1 cellular context compared by ENCODE assay signal in the genomic region with DNA sequence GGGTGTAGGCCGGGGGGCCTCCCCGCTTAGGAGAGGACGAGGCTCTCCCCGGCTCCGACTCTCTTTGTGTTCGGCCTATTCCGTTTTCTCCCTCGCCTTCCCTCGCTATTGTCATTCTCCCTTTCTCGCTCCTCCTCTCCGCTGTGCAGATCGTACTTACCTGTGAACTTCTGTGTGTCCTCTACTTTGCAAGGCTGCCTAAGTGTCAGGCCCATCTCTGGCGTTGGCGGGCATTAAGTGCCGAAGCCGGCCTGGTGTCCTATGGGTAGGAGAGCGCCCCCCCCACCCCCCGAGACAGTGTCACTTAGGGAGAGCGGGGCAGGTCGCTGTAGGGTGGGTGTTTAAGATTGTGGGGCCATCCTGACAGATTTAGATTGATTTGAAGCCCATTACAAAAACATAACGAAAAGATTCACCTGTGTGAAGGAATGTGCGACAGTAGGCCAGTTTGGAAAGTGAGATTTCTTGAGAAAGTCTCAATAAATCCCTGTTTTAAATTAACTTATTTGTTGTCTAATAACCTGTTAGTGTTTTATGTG.
TF ChIP-seq lines count a peak whose summit lies in the region.

No MANE protein-coding gene starts in this region.

TF ChIP-seq in HepG2, 621 proteins besides CTCF, POLR2A, EP300 and RAD21 (continued from another document):
- TF ChIP-seq, protein P1, sequence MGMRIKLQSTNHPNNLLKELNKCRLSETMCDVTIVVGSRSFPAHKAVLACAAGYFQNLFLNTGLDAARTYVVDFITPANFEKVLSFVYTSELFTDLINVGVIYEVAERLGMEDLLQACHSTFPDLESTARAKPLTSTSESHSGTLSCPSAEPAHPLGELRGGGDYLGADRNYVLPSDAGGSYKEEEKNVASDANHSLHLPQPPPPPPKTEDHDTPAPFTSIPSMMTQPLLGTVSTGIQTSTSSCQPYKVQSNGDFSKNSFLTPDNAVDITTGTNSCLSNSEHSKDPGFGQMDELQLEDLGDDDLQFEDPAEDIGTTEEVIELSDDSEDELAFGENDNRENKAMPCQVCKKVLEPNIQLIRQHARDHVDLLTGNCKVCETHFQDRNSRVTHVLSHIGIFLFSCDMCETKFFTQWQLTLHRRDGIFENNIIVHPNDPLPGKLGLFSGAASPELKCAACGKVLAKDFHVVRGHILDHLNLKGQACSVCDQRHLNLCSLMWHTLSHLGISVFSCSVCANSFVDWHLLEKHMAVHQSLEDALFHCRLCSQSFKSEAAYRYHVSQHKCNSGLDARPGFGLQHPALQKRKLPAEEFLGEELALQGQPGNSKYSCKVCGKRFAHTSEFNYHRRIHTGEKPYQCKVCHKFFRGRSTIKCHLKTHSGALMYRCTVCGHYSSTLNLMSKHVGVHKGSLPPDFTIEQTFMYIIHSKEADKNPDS (CRISPR knock-in tag; IDR thresholded peaks at IDR 0.05), result no peak
- TF ChIP-seq ZNF768 (CRISPR knock-in tag; IDR thresholded peaks at IDR 0.05) (no peak), ZNF232 (CRISPR knock-in tag; IDR thresholded peaks at IDR 0.05; ENCODE audit: borderline replicate concordance) (no peak), ASH2L (IDR thresholded peaks at IDR 0.05; ENCODE audit: insufficient read length, low read depth, low read length) (no peak), SIN3A (IDR thresholded peaks at IDR 0.05; ENCODE audit: borderline replicate concordance, low read depth, low read length) (0 out of 2 replicates have a peak, but pooled peaks have one; percentile 43), ETV6 (CRISPR knock-in tag; conservative IDR thresholded peaks at IDR 0.05) (0 out of 2 replicates have a peak, but pooled peaks have one; percentile 10), ZNF343 (CRISPR knock-in tag; IDR thresholded peaks at IDR 0.05) (no peak), SNRNP70 (IDR thresholded peaks at IDR 0.05; ENCODE audit: low read depth, low read length) (no peak), PAX8 (CRISPR knock-in tag; IDR thresholded peaks at IDR 0.05; ENCODE audit: borderline replicate concordance) (peak; percentile 24; the same call in 1 of the 2 replicates), ZNF570 (CRISPR knock-in tag; IDR thresholded peaks at IDR 0.05; ENCODE audit: borderline replicate concordance) (no peak), SNAI1 (CRISPR knock-in tag; IDR thresholded peaks at IDR 0.05; ENCODE audit: borderline replicate concordance) (no peak), MYNN (CRISPR knock-in tag; IDR thresholded peaks at IDR 0.05; ENCODE audit: low read depth) (no peak), ZNF382 (CRISPR knock-in tag; IDR thresholded peaks at IDR 0.05; ENCODE audit: borderline replicate concordance) (no peak), ZNF558 (CRISPR knock-in tag; IDR thresholded peaks at IDR 0.05; ENCODE audit: borderline replicate concordance) (no peak), ZFP62 (CRISPR knock-in tag; IDR thresholded peaks at IDR 0.05) (no peak), ZNF160 (CRISPR knock-in tag; IDR thresholded peaks at IDR 0.05) (no peak), ETV5 (CRISPR knock-in tag; IDR thresholded peaks at IDR 0.05; ENCODE audit: borderline replicate concordance) (no peak), ZNF446 (CRISPR knock-in tag; IDR thresholded peaks at IDR 0.05) (0 out of 2 replicates have a peak, but pooled peaks have one; percentile 1), ZNF180 (CRISPR knock-in tag; IDR thresholded peaks at IDR 0.05; ENCODE audit: borderline replicate concordance, low read depth) (no peak), ZNF772 (CRISPR knock-in tag; IDR thresholded peaks at IDR 0.05) (no peak), FOXC1 (CRISPR knock-in tag; IDR thresholded peaks at IDR 0.05; ENCODE audit: borderline replicate concordance) (0 out of 2 replicates have a peak, but pooled peaks have one; percentile 54), ZNF17 (CRISPR knock-in tag; IDR thresholded peaks at IDR 0.05) (no peak), ZNF557 (CRISPR knock-in tag; IDR thresholded peaks at IDR 0.05) (no peak), ZNF251 (CRISPR knock-in tag; IDR thresholded peaks at IDR 0.05) (0 out of 2 replicates have a peak, but pooled peaks have one; percentile 67), ZNF33A (CRISPR knock-in tag; IDR thresholded peaks at IDR 0.05; ENCODE audit: borderline replicate concordance) (no peak), ZIK1 (CRISPR knock-in tag; IDR thresholded peaks at IDR 0.05; ENCODE audit: borderline replicate concordance, low read depth) (0 out of 2 replicates have a peak, but pooled peaks have one; percentile 8), SAFB2 (CRISPR knock-in tag; IDR thresholded peaks at IDR 0.05; ENCODE audit: borderline replicate concordance, low read depth) (no peak)
- TF ChIP-seq, protein P2, sequence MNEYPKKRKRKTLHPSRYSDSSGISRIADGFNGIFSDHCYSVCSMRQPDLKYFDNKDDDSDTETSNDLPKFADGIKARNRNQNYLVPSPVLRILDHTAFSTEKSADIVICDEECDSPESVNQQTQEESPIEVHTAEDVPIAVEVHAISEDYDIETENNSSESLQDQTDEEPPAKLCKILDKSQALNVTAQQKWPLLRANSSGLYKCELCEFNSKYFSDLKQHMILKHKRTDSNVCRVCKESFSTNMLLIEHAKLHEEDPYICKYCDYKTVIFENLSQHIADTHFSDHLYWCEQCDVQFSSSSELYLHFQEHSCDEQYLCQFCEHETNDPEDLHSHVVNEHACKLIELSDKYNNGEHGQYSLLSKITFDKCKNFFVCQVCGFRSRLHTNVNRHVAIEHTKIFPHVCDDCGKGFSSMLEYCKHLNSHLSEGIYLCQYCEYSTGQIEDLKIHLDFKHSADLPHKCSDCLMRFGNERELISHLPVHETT (CRISPR knock-in tag; conservative IDR thresholded peaks at IDR 0.05), result no peak
- TF ChIP-seq, protein P3, sequence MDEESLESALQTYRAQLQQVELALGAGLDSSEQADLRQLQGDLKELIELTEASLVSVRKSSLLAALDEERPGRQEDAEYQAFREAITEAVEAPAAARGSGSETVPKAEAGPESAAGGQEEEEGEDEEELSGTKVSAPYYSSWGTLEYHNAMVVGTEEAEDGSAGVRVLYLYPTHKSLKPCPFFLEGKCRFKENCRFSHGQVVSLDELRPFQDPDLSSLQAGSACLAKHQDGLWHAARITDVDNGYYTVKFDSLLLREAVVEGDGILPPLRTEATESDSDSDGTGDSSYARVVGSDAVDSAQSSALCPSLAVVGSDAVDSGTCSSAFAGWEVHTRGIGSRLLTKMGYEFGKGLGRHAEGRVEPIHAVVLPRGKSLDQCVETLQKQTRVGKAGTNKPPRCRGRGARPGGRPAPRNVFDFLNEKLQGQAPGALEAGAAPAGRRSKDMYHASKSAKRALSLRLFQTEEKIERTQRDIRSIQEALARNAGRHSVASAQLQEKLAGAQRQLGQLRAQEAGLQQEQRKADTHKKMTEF (CRISPR knock-in tag; IDR thresholded peaks at IDR 0.05), result 0 out of 2 replicates have a peak, but pooled peaks have one; percentile 1
- TF ChIP-seq, protein P4, sequence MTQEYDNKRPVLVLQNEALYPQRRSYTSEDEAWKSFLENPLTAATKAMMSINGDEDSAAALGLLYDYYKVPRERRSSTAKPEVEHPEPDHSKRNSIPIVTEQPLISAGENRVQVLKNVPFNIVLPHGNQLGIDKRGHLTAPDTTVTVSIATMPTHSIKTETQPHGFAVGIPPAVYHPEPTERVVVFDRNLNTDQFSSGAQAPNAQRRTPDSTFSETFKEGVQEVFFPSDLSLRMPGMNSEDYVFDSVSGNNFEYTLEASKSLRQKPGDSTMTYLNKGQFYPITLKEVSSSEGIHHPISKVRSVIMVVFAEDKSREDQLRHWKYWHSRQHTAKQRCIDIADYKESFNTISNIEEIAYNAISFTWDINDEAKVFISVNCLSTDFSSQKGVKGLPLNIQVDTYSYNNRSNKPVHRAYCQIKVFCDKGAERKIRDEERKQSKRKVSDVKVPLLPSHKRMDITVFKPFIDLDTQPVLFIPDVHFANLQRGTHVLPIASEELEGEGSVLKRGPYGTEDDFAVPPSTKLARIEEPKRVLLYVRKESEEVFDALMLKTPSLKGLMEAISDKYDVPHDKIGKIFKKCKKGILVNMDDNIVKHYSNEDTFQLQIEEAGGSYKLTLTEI (CRISPR knock-in tag; conservative IDR thresholded peaks at IDR 0.05), result no peak
- TF ChIP-seq, protein P5, sequence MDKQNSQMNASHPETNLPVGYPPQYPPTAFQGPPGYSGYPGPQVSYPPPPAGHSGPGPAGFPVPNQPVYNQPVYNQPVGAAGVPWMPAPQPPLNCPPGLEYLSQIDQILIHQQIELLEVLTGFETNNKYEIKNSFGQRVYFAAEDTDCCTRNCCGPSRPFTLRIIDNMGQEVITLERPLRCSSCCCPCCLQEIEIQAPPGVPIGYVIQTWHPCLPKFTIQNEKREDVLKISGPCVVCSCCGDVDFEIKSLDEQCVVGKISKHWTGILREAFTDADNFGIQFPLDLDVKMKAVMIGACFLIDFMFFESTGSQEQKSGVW (CRISPR knock-in tag; IDR thresholded peaks at IDR 0.05; ENCODE audit: borderline replicate concordance), result no peak
- TF ChIP-seq, protein P6, sequence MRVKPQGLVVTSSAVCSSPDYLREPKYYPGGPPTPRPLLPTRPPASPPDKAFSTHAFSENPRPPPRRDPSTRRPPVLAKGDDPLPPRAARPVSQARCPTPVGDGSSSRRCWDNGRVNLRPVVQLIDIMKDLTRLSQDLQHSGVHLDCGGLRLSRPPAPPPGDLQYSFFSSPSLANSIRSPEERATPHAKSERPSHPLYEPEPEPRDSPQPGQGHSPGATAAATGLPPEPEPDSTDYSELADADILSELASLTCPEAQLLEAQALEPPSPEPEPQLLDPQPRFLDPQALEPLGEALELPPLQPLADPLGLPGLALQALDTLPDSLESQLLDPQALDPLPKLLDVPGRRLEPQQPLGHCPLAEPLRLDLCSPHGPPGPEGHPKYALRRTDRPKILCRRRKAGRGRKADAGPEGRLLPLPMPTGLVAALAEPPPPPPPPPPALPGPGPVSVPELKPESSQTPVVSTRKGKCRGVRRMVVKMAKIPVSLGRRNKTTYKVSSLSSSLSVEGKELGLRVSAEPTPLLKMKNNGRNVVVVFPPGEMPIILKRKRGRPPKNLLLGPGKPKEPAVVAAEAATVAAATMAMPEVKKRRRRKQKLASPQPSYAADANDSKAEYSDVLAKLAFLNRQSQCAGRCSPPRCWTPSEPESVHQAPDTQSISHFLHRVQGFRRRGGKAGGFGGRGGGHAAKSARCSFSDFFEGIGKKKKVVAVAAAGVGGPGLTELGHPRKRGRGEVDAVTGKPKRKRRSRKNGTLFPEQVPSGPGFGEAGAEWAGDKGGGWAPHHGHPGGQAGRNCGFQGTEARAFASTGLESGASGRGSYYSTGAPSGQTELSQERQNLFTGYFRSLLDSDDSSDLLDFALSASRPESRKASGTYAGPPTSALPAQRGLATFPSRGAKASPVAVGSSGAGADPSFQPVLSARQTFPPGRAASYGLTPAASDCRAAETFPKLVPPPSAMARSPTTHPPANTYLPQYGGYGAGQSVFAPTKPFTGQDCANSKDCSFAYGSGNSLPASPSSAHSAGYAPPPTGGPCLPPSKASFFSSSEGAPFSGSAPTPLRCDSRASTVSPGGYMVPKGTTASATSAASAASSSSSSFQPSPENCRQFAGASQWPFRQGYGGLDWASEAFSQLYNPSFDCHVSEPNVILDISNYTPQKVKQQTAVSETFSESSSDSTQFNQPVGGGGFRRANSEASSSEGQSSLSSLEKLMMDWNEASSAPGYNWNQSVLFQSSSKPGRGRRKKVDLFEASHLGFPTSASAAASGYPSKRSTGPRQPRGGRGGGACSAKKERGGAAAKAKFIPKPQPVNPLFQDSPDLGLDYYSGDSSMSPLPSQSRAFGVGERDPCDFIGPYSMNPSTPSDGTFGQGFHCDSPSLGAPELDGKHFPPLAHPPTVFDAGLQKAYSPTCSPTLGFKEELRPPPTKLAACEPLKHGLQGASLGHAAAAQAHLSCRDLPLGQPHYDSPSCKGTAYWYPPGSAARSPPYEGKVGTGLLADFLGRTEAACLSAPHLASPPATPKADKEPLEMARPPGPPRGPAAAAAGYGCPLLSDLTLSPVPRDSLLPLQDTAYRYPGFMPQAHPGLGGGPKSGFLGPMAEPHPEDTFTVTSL (CRISPR knock-in tag; IDR thresholded peaks at IDR 0.05; ENCODE audit: borderline replicate concordance), result no peak
- TF ChIP-seq, protein P7, sequence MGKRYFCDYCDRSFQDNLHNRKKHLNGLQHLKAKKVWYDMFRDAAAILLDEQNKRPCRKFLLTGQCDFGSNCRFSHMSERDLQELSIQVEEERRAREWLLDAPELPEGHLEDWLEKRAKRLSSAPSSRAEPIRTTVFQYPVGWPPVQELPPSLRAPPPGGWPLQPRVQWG (CRISPR knock-in tag; IDR thresholded peaks at IDR 0.05; ENCODE audit: borderline replicate concordance, low read depth), result no peak
- TF ChIP-seq, protein P8, sequence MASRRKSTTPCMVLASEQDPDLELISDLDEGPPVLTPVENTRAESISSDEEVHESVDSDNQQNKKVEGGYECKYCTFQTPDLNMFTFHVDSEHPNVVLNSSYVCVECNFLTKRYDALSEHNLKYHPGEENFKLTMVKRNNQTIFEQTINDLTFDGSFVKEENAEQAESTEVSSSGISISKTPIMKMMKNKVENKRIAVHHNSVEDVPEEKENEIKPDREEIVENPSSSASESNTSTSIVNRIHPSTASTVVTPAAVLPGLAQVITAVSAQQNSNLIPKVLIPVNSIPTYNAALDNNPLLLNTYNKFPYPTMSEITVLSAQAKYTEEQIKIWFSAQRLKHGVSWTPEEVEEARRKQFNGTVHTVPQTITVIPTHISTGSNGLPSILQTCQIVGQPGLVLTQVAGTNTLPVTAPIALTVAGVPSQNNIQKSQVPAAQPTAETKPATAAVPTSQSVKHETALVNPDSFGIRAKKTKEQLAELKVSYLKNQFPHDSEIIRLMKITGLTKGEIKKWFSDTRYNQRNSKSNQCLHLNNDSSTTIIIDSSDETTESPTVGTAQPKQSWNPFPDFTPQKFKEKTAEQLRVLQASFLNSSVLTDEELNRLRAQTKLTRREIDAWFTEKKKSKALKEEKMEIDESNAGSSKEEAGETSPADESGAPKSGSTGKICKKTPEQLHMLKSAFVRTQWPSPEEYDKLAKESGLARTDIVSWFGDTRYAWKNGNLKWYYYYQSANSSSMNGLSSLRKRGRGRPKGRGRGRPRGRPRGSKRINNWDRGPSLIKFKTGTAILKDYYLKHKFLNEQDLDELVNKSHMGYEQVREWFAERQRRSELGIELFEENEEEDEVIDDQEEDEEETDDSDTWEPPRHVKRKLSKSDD (CRISPR knock-in tag; IDR thresholded peaks at IDR 0.05; ENCODE audit: low read depth), result peak; percentile 8; the same call in 1 of the 2 replicates
